In the genomic region with DNA sequence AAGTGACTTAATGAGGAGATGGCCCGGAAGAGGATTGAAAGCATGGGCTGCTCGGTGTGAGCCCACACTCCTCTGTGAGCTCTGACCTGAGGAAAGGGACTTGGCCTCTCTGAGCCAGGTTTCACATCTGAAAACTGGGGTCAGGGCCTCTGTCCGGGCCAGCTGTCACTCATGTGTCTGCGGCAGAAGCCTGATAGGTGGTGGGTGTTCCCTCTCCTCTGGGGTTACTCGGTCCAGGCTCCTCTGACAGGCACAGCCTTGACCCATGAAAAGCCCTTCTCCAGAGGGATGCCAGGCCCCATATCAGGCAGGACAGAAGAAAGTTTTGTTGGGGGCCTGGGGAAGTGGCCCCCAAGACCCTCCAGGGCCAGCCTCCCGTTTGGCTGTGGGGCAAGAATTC, we compare ENCODE assay signal across 8 cellular contexts.
"Had no signal": no experiment of that assay in that cellular context is flagged by ENCODE, and none has a peak within 500 bp of the region (broad histone marks: within the 10 kb centered on the region; RNA-seq: fewer than 3 reads in every experiment).

No MANE protein-coding gene starts in this region.

- H3K9me3 Mint-ChIP-seq: activated naive CD4-positive, alpha-beta T cell treated with anti-CD3 and anti-CD28 coated beads, Interleukin-2, amount 10 ng/mL, durations not matched to agents 7 days and 5 days; naive B cell had no signal

- H3K27ac Mint-ChIP-seq: activated naive CD4-positive, alpha-beta T cell treated with anti-CD3 and anti-CD28 coated beads, Interleukin-2, amount 10 ng/mL, durations not matched to agents 7 days and 5 days; naive B cell had no signal

- H3K4me3 Mint-ChIP-seq: activated naive CD4-positive, alpha-beta T cell treated with anti-CD3 and anti-CD28 coated beads, Interleukin-2, amount 10 ng/mL, durations not matched to agents 7 days and 5 days had no signal

- DNase-seq: activated naive CD4-positive, alpha-beta T cell treated with anti-CD3 and anti-CD28 coated beads, Interleukin-2, amount 10 ng/mL, durations not matched to agents 7 days and 5 days; adrenal gland; left cardiac atrium; naive B cell; occipital lobe; stimulated activated CD4-positive, alpha-beta T cell treated with anti-CD3 and anti-CD28 coated beads, Interleukin-4, amount 100 ng/mL, for 24 hours; thyroid gland had no signal

- H3K27ac ChIP-seq: VCaP had no signal

- H3K36me3 Mint-ChIP-seq: naive B cell had no signal
